25 cellular contexts compared by ENCODE assay signal in the genomic region with DNA sequence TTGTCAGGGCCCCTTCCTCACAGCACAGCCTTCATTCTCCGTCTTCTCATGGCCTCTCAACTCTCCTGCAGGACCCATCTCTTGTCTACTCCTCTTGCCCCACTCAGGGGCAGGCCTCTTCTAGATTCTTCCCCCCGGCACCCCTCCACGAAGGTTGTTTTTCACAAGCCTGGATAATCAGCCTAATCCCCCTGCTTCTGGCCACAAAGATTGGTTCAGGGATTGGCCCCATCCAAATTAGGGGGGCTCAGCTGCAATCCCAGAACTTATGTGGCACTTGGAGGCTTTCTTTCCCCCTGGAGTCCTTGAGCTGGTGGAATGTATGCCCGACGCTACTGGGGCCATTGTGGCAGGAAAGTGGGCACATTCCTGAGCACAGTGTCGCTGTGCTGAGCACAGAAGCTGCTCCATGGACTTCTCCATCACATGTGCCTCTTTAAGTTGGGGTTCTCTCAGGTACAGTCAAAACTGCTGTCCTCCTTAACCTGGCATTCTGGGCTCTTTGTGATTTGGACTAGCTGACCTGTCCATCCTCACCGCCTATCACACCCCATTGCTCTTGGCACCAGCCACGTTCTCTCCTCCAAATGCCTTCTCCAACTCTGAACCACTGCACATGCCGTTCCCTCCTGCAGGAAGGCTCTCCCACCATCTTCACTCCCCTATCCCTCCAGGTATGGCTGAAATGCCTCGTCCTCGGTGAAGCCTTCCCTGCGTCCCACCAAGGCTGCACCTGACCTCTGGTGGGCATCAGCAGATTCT.
DNase-seq lines count a peak whose midpoint lies in the region; ATAC-seq, FAIRE-seq and TF ChIP-seq lines count a peak whose summit lies in the region.
"Had no signal": no experiment of that assay in that cellular context is flagged by ENCODE, and none has a peak within 500 bp of the region (broad histone marks: within the 10 kb centered on the region; RNA-seq: fewer than 3 reads in every experiment).

No MANE protein-coding gene starts in this region.

- H2BK120ac ChIP-seq in H1 (replicated peaks; ENCODE audit: low read depth, low read length): no peak overlapping the region

- DNase-seq in activated CD4-positive, alpha-beta T cell treated with anti-CD3 and anti-CD28 coated beads for 1 hour: peak; percentile 1
- DNase-seq in activated CD4-positive, alpha-beta T cell treated with anti-CD3 and anti-CD28 coated beads, Interleukin-2, amount 50 U/mL, for 48 hours: no peak
- DNase-seq in H7 (peak; percentile 36), H1 (ENCODE audit: low read depth in 1 of 2, low spot score in 2 of 2) (no peak), omental fat pad (ENCODE audit: low spot score) (peak; percentile 12), LoVo (ENCODE audit: low spot score) (no peak), lower lobe of right lung (no peak)
- DNase-seq: 8988T; KBM-7; MM.1S; NCI-H1417; NCI-H2081 treated with DMSO at 0.1 percent for 48 hours; NCI-H345; NCI-H748 treated with DMSO at 0.1 percent for 48 hours; RPMI8226; stimulated activated CD4-positive, alpha-beta T cell treated with anti-CD3 and anti-CD28 coated beads, Interleukin-15, amount 100 ng/mL, for 24 hours had no signal

- no peak for FAIRE-seq in H1 (lab: Jason Lieb, UNC)
- FAIRE-seq: GM12878, HTR-8/SVneo, kidney had no signal

- H3K4me1 ChIP-seq in H1 (replicated peaks in 1 of 4; ENCODE audit: control insufficient read depth in 3 of 4, insufficient read depth in 4 of 4, low read length in 3 of 4) (no peaks in the 10 kb centered on the region; a peak in 1 of 7 replicates), lower lobe of right lung (no peaks in the 10 kb centered on the region)
- H3K4me1 ChIP-seq: prostate gland, uterus had no signal

- no peak for TF ChIP-seq CTCF in H1 (IDR thresholded peaks at IDR 0.05; ENCODE audit: control extremely low read depth in 1 of 3, insufficient read depth in 1 of 3, low read depth in 1 of 3, low read length in 3 of 3)
- no peak for TF ChIP-seq CTCF in omental fat pad (IDR thresholded peaks at IDR 0.05)
- TF ChIP-seq CTCF in lower lobe of right lung (IDR thresholded peaks at IDR 0.05): no peak

- H4K91ac ChIP-seq in H1 (replicated peaks; ENCODE audit: insufficient read length, low read length): no peak overlapping the region

- H2BK15ac ChIP-seq in H1 (ENCODE audit: low read length): no peak overlapping the region

- H2AK5ac ChIP-seq in H1 (ENCODE audit: low read depth, low read length): no peak overlapping the region

- no peak overlapping the region for H3K4ac ChIP-seq in H1 (replicated peaks; ENCODE audit: insufficient read length, low read depth, low read length)

- H3K27ac ChIP-seq in H1 (ENCODE audit: low read depth, low read length): no peak overlapping the region
- H3K27ac ChIP-seq in lower lobe of right lung: no peak overlapping the region
- H3K27ac ChIP-seq: epithelial cell of prostate, prostate gland, thoracic aorta, uterus had no signal

- no peaks in the 10 kb centered on the region for H3K79me1 ChIP-seq in H1 (ENCODE audit: low read depth, low read length)

- peaks cover 3% of the 10 kb centered on the region; the same call in 1 of the 2 replicates for H3K23me2 ChIP-seq in H1 (ENCODE audit: low read depth, low read length)

- intact Hi-C loops in lower lobe of right lung (cut with DNase I): no loop called here

- TF ChIP-seq EP300 in H1 (IDR thresholded peaks at IDR 0.05; ENCODE audit: borderline replicate concordance in 1 of 2, low read depth in 2 of 2, low read length in 2 of 2): no peak

- H3K36me3 ChIP-seq in H7 (replicated peaks; ENCODE audit: control insufficient read depth, insufficient read depth, low read length): no peaks in the 10 kb centered on the region
- H3K36me3 ChIP-seq in H1 (ENCODE audit: control insufficient read depth in 2 of 4, insufficient read depth in 4 of 4, low read length in 3 of 4): no peaks in the 10 kb centered on the region
- H3K36me3 ChIP-seq in lower lobe of right lung: no peaks in the 10 kb centered on the region
- H3K36me3 ChIP-seq: prostate gland, thoracic aorta, uterus had no signal

- no peak overlapping the region for H4K5ac ChIP-seq in H1 (ENCODE audit: insufficient read length, low read depth, low read length)

- H3K18ac ChIP-seq in H1 (ENCODE audit: extremely low read depth, low read length): peak overlapping the region; percentile 0; the same call in 1 of the 2 replicates

- TF ChIP-seq RAD21 in H1 (IDR thresholded peaks at IDR 0.05 in 1 of 2, conservative IDR thresholded peaks at IDR 0.05 in 1 of 2; ENCODE audit: low read depth in 2 of 2, low read length in 2 of 2): no peak

- no peak overlapping the region for H3K14ac ChIP-seq in H1 (ENCODE audit: insufficient read length)

- H2BK20ac ChIP-seq in H1 (ENCODE audit: low read length): no peak overlapping the region

- no peak overlapping the region for H2BK5ac ChIP-seq in H1 (ENCODE audit: low read depth, low read length)

- POLR2A ChIA-PET in H1 (lab: Charles Lee; ENCODE audit: partially characterized antibody): no interaction called here

- H3K9ac ChIP-seq in H1 (replicated peaks in 1 of 4; ENCODE audit: extremely low read depth in 1 of 4, low read depth in 3 of 4, low read length in 3 of 4): no peak overlapping the region

- H3K27me3 ChIP-seq in H7 (ENCODE audit: control insufficient read depth, insufficient read depth, low read length) (no peaks in the 10 kb centered on the region), H1 (replicated peaks in 1 of 4; ENCODE audit: control insufficient read depth in 3 of 4, extremely low read depth in 1 of 4, insufficient read depth in 3 of 4, low read length in 3 of 4) (0 out of 7 replicates have a peak, but pooled peaks cover 0 to 2% (median 0%) of the 10 kb centered on the region in 4 experiments), lower lobe of right lung (ENCODE audit: low read depth) (peaks cover 9% of the 10 kb centered on the region)
- H3K27me3 ChIP-seq: uterus had no signal

- no peak overlapping the region for H3K56ac ChIP-seq in H1 (replicated peaks; ENCODE audit: insufficient read length, low read depth, low read length)

- no peak for TF ChIP-seq POLR2A in H1 (IDR thresholded peaks at IDR 0.05; ENCODE audit: control extremely low read depth in 1 of 2, low read depth in 2 of 2, low read length in 2 of 2)

- no peak for ATAC-seq in omental fat pad (ENCODE audit: low FRiP score)
- no peak for ATAC-seq in lower lobe of right lung
- ATAC-seq in GM19324 (IDR thresholded peaks at IDR 0.05; ENCODE audit: low FRiP score, unreplicated experiment): no peak
- ATAC-seq: GM12878 had no signal

- CTCF ChIA-PET in H1 (lab: Charles Lee; ENCODE audit: partially characterized antibody): interaction anchor here (0.5 to 1.9 kb wide), 8 partner anchors 16 to 229 kb away, joined by 3 to 5 read pairs (median 3); no protein-coding TSS in a partner anchor

- H2AFZ ChIP-seq in H1 (ENCODE audit: low read length): no peak overlapping the region

- H3K23ac ChIP-seq in H1 (ENCODE audit: insufficient read length): no peak overlapping the region

- H4K8ac ChIP-seq in H1 (ENCODE audit: extremely low read depth, insufficient read depth, low read length): no peak overlapping the region

- no peak overlapping the region for H3K4me2 ChIP-seq in H1 (ENCODE audit: insufficient read depth in 1 of 2, low read depth in 2 of 2, low read length in 2 of 2)

- WGBS in H1 (ENCODE audit: extremely low coverage in 1 of 2, insufficient coverage in 1 of 2, insufficient read length in 1 of 2, insufficient replicate concordance in 2 of 2, low coverage in 1 of 2, low lambda C conversion rate in 2 of 2, missing lambda C conversion rate in 1 of 2), 2 experiments: 74% methylated on average over 10 of the region's 12 CpGs; no CpG with 5 or more reads in 1 of the 2 experiments

- no peaks in the 10 kb centered on the region for H4K20me1 ChIP-seq in H1 (replicated peaks in 1 of 2; ENCODE audit: control insufficient read depth in 1 of 2, insufficient read depth in 2 of 2, low read length in 2 of 2)

- H3K4me3 ChIP-seq in H7 (ENCODE audit: insufficient read depth, low read depth, low read length) (no peak overlapping the region), H1 (ENCODE audit: extremely low read depth in 1 of 4, insufficient read depth in 2 of 4, low read depth in 3 of 4, low read length in 4 of 4) (no peak overlapping the region), lower lobe of right lung (no peak overlapping the region)
- H3K4me3 ChIP-seq: GM12878, lung, prostate gland, thoracic aorta, uterus had no signal

- H2BK12ac ChIP-seq in H1 (ENCODE audit: low read depth, low read length): no peak overlapping the region

- no peaks in the 10 kb centered on the region for H3K9me3 ChIP-seq in H1 (ENCODE audit: insufficient read depth in 2 of 2, low read depth in 1 of 2, low read length in 1 of 2)
- no peaks in the 10 kb centered on the region for H3K9me3 ChIP-seq in lower lobe of right lung
- H3K9me3 ChIP-seq: prostate gland, thoracic aorta, uterus had no signal

- H3K79me2 ChIP-seq in H1 (ENCODE audit: control insufficient read depth in 1 of 2, insufficient read depth in 2 of 2, low read length in 2 of 2): no peaks in the 10 kb centered on the region

TF ChIP-seq in H1, 55 proteins besides CTCF, POLR2A, EP300 and RAD21:
- TF ChIP-seq TAF1 (IDR thresholded peaks at IDR 0.05; ENCODE audit: low read depth, low read length) (no peak), RBBP5 (IDR thresholded peaks at IDR 0.05; ENCODE audit: borderline replicate concordance, low read depth, low read length) (no peak), E2F6 (IDR thresholded peaks at IDR 0.05) (no peak), CTBP2 (IDR thresholded peaks at IDR 0.05; ENCODE audit: borderline replicate concordance, insufficient read depth, insufficient read length, low read length) (no peak), EGR1 (IDR thresholded peaks at IDR 0.05; ENCODE audit: borderline replicate concordance, low read depth, low read length) (no peak), SP1 (IDR thresholded peaks at IDR 0.05; ENCODE audit: low read depth, low read length) (no peak), NRF1 (IDR thresholded peaks at IDR 0.05; ENCODE audit: low read depth, low read length) (no peak), HDAC6 (IDR thresholded peaks at IDR 0.05; ENCODE audit: low read depth, low read length) (no peak), RFX5 (IDR thresholded peaks at IDR 0.05; ENCODE audit: borderline replicate concordance, low read depth, low read length) (no peak), BCL11A (IDR thresholded peaks at IDR 0.05; ENCODE audit: low read depth in 2 of 2, low read length in 2 of 2) (no peak)

Comparison
In these comparisons a context has a peak if more than half of its experiments do, and no peak if none do; other contexts are left out.
1. DNase-seq: peak in activated CD4-positive, alpha-beta T cell treated with anti-CD3 and anti-CD28 coated beads for 1 hour (single experiment), H7 (single experiment) and omental fat pad (single experiment); none in activated CD4-positive, alpha-beta T cell treated with anti-CD3 and anti-CD28 coated beads, Interleukin-2, amount 50 U/mL, for 48 hours (0 of 2), H1 (0 of 2), LoVo (single experiment) and lower lobe of right lung (single experiment).